Comparison of ENCODE assay signal across 9 cellular contexts in genomic region chr1:150282558-150282958, GRCh38. TPM values are rescaled to one million over a fixed set of nuclear protein-coding genes. Genes with fewer than 3 reads are reported as not detected.
DNase-seq lines count a peak whose midpoint lies in the region; ATAC-seq lines count a peak whose summit lies in the region.
"Had no signal": no experiment of that assay in that cellular context is flagged by ENCODE, and none has a peak within 500 bp of the region (broad histone marks: within the 10 kb centered on the region; RNA-seq: fewer than 3 reads in every experiment).

No MANE protein-coding gene starts in this region.

- H3K4me3 ChIP-seq in iPS-18c (ENCODE audit: insufficient read depth, low read depth, low read length): peak overlapping the region; percentile 68

- peak overlapping the region; percentile 89 for H3K4me3 Mint-ChIP-seq in activated naive CD8-positive, alpha-beta T cell treated with anti-CD3 and anti-CD28 coated beads, Interleukin-2, amount 10 ng/mL, durations not matched to agents 7 days and 5 days
- peak overlapping the region; percentile 85 to 99 for H3K4me3 Mint-ChIP-seq in stimulated activated naive CD8-positive, alpha-beta T cell treated with anti-CD3 and anti-CD28 coated beads, Interleukin-15, amount 100 ng/mL, for 72 hours

- peaks cover 22% of the 10 kb centered on the region for H3K4me1 Mint-ChIP-seq in activated naive CD8-positive, alpha-beta T cell treated with anti-CD3 and anti-CD28 coated beads, Interleukin-2, amount 10 ng/mL, durations not matched to agents 7 days and 5 days
- peaks cover 35% of the 10 kb centered on the region for H3K4me1 Mint-ChIP-seq in stimulated activated naive CD8-positive, alpha-beta T cell treated with anti-CD3 and anti-CD28 coated beads, Interleukin-15, amount 100 ng/mL, for 72 hours

- H3K36me3 Mint-ChIP-seq in activated naive CD8-positive, alpha-beta T cell treated with anti-CD3 and anti-CD28 coated beads, Interleukin-2, amount 10 ng/mL, durations not matched to agents 7 days and 5 days: peaks cover 2% of the 10 kb centered on the region

- DNase-seq in NCI-H2107 treated with DMSO at 0.1 percent for 48 hours (lab: John Stamatoyannopoulos, UW; ENCODE audit: unreplicated experiment): peak; percentile 71
- no peak for DNase-seq in NCI-H2107 (lab: John Stamatoyannopoulos, UW)
- no peak for DNase-seq in activated naive CD8-positive, alpha-beta T cell treated with anti-CD3 and anti-CD28 coated beads, Interleukin-2, amount 10 ng/mL, durations not matched to agents 7 days and 5 days
- DNase-seq in stimulated activated naive CD8-positive, alpha-beta T cell treated with anti-CD3 and anti-CD28 coated beads, Interleukin-15, amount 100 ng/mL, for 72 hours: no peak
- DNase-seq in ACHN: no peak
- no peak for DNase-seq in iPS-NIHi11 (ENCODE audit: low spot score)
- DNase-seq in MV-4-11 (lab: John Stamatoyannopoulos, UW): no peak

- H3K9me3 ChIP-seq in iPS-18c (ENCODE audit: control insufficient read depth, insufficient read depth, low read length): no peaks in the 10 kb centered on the region

- no peak overlapping the region for H3K27ac Mint-ChIP-seq in activated naive CD8-positive, alpha-beta T cell treated with anti-CD3 and anti-CD28 coated beads, Interleukin-2, amount 10 ng/mL, durations not matched to agents 7 days and 5 days
- H3K27ac Mint-ChIP-seq in stimulated activated naive CD8-positive, alpha-beta T cell treated with anti-CD3 and anti-CD28 coated beads, Interleukin-15, amount 100 ng/mL, for 72 hours: peak overlapping the region in 1 of 2 donors; percentile 3

- no peak for ATAC-seq in activated naive CD8-positive, alpha-beta T cell treated with anti-CD3 and anti-CD28 coated beads, Interleukin-2, amount 10 ng/mL, durations not matched to agents 7 days and 5 days (ENCODE audit: low read depth)
- no peak for ATAC-seq in stimulated activated naive CD8-positive, alpha-beta T cell treated with anti-CD3 and anti-CD28 coated beads, Interleukin-15, amount 100 ng/mL, for 72 hours

- in situ Hi-C loops in ACHN (cut with HindIII; ENCODE audit: low pct_ligation_motif_present, low pct_unique_long_range_greater_than_20kb, low sequenced_read_pairs): no loop called here

- POLR2A ChIA-PET in activated naive CD8-positive, alpha-beta T cell treated with anti-CD3 and anti-CD28 coated beads, Interleukin-2, amount 10 ng/mL, durations not matched to agents 7 days and 5 days (lab: Charles Lee): interaction anchor here (0.5 to 1.8 kb wide), 3 partner anchors 9 to 47 kb away, joined by 3 to 5 read pairs (median 3); no protein-coding TSS in a partner anchor

- peaks cover 3% of the 10 kb centered on the region for H3K27me3 Mint-ChIP-seq in activated naive CD8-positive, alpha-beta T cell treated with anti-CD3 and anti-CD28 coated beads, Interleukin-2, amount 10 ng/mL, durations not matched to agents 7 days and 5 days
- no peaks in the 10 kb centered on the region for H3K27me3 Mint-ChIP-seq in stimulated activated naive CD8-positive, alpha-beta T cell treated with anti-CD3 and anti-CD28 coated beads, Interleukin-15, amount 100 ng/mL, for 72 hours

- H3K9me3 Mint-ChIP-seq in activated naive CD8-positive, alpha-beta T cell treated with anti-CD3 and anti-CD28 coated beads, Interleukin-2, amount 10 ng/mL, durations not matched to agents 7 days and 5 days: no peaks in the 10 kb centered on the region
- no peaks in the 10 kb centered on the region for H3K9me3 Mint-ChIP-seq in stimulated activated naive CD8-positive, alpha-beta T cell treated with anti-CD3 and anti-CD28 coated beads, Interleukin-15, amount 100 ng/mL, for 72 hours

RNA-seq across cellular contexts. Expression of gene CIART, which starts 0.2 kb away (rescaled TPM):
- 1 to 10 TPM in 1 of 2 experiments, under 1 TPM in 1; 0.91 to 1.7 TPM for total RNA-seq in activated naive CD8-positive, alpha-beta T cell treated with anti-CD3 and anti-CD28 coated beads, Interleukin-2, amount 10 ng/mL, durations not matched to agents 7 days and 5 days

RNA-seq across cellular contexts. Expression of gene C1orf54, which starts 10.0 kb away (rescaled TPM):
- 1 to 10 TPM; 1.7 to 3.5 TPM for total RNA-seq in activated naive CD8-positive, alpha-beta T cell treated with anti-CD3 and anti-CD28 coated beads, Interleukin-2, amount 10 ng/mL, durations not matched to agents 7 days and 5 days

RNA-seq across cellular contexts. Expression of gene MRPS21, which starts 11.1 kb away (rescaled TPM):
- 10 to 100 TPM; 73.3 to 75.9 TPM for total RNA-seq in activated naive CD8-positive, alpha-beta T cell treated with anti-CD3 and anti-CD28 coated beads, Interleukin-2, amount 10 ng/mL, durations not matched to agents 7 days and 5 days

RNA-seq across cellular contexts. Expression of gene APH1A, which starts 13.7 kb away (rescaled TPM):
- 100 to 1,000 TPM; 127 to 128 TPM for total RNA-seq in activated naive CD8-positive, alpha-beta T cell treated with anti-CD3 and anti-CD28 coated beads, Interleukin-2, amount 10 ng/mL, durations not matched to agents 7 days and 5 days

RNA-seq across cellular contexts. Expression of gene CA14, which starts 25.0 kb away (rescaled TPM):
- total RNA-seq in activated naive CD8-positive, alpha-beta T cell treated with anti-CD3 and anti-CD28 coated beads, Interleukin-2, amount 10 ng/mL, durations not matched to agents 7 days and 5 days: not detected
- total RNA-seq: mononuclear cell had no signal
